ENCODE assay signal across 8 cellular contexts in genomic region chr17:47649153-47649971, GRCh38.
DNase-seq lines count a peak whose midpoint lies in the region; ATAC-seq lines count a peak whose summit lies in the region.

Gene KPNB1 (plus strand): TSS chr17:47649919. CDS start chr17:47650245, 326 bp downstream.

- peaks cover 36% of the 10 kb centered on the region for H4K20me1 ChIP-seq in BLaER1

- no peaks in the 10 kb centered on the region for H3K27me3 ChIP-seq in BLaER1

- peaks cover 29% of the 10 kb centered on the region for H3K36me3 ChIP-seq in BLaER1

- H3K4me2 ChIP-seq in BLaER1: peak within 1 kb of the TSS; percentile 91

- ATAC-seq in GM19351 (IDR thresholded peaks at IDR 0.05; ENCODE audit: unreplicated experiment) (peak; percentile 72), HG03521 (IDR thresholded peaks at IDR 0.05; ENCODE audit: unreplicated experiment) (peak; percentile 75)

- DNase-seq in NCI-H748 (lab: John Stamatoyannopoulos, UW; ENCODE audit: unreplicated experiment): peak; percentile 100
- DNase-seq in activated CD4-positive, alpha-beta T cell treated with anti-CD3 and anti-CD28 coated beads, Interleukin-2, amount 50 U/mL, for 1 hour: peak; percentile 95
- DNase-seq in cortex of kidney (lab: John Stamatoyannopoulos, UW): peak; percentile 90
- peak; percentile 100 for DNase-seq in left kidney (ENCODE audit: low read depth, low spot score)
- peak; percentile 97 for DNase-seq in stimulated activated CD4-positive, alpha-beta T cell treated with anti-CD3 and anti-CD28 coated beads, Interleukin-2, amount 100 ng/mL, for 24 hours

- peak within 1 kb of the TSS; percentile 94 for H3K9ac ChIP-seq in BLaER1

- peaks cover 46% of the 10 kb centered on the region for H3K4me1 ChIP-seq in BLaER1

- peak within 1 kb of the TSS; percentile 92 for H3K27ac ChIP-seq in BLaER1

- peak within 1 kb of the TSS; percentile 80 for H3K4me3 ChIP-seq in BLaER1

- no peaks in the 10 kb centered on the region for H3K9me3 ChIP-seq in BLaER1

Comparison
In these comparisons a context has a peak if more than half of its experiments do, and no peak if none do; other contexts are left out.
1. Peak in every context shown above with its lines: DNase-seq, ATAC-seq, H3K4me3 ChIP-seq and H3K27ac ChIP-seq.